Comparison of ENCODE assay signal across 15 cellular contexts in genomic region chr17:73101031-73101430, GRCh38. TPM values are rescaled to one million over a fixed set of nuclear protein-coding genes. Genes with fewer than 3 reads are reported as not detected.
A peak's percentile ranks its signal among the peaks of the same experiment; 100 is the strongest.
DNase-seq lines count a peak whose midpoint lies in the region; ATAC-seq and TF ChIP-seq lines count a peak whose summit lies in the region.
"Had no signal": no experiment of that assay in that cellular context is flagged by ENCODE, and none has a peak within 500 bp of the region (broad histone marks: within the 10 kb centered on the region; RNA-seq: fewer than 3 reads in every experiment).

No MANE protein-coding gene starts in this region.

- H3K4me3 ChIP-seq in MG63 (no peak overlapping the region), NB4 (ENCODE audit: low read depth, low read length) (no peak overlapping the region)
- H3K4me3 ChIP-seq: A549, BLaER1 had no signal

- no peak for TF ChIP-seq POLR2A in NB4 (IDR thresholded peaks at IDR 0.05; ENCODE audit: extremely low read depth, insufficient read length)

- no peaks in the 10 kb centered on the region for H3K27me3 ChIP-seq in MG63

- H3K36me3 ChIP-seq in MG63 = no peaks in the 10 kb centered on the region
- H3K36me3 ChIP-seq: BLaER1 had no signal

- DNase-seq in GF-D8 (lab: John Stamatoyannopoulos, UW) (peak; percentile 49), MG63 (peak; percentile 34), NB4 (ENCODE audit: low read depth) (peak; percentile 58), mesenteric fat pad (ENCODE audit: low spot score) (peak; percentile 35), AG20443 (ENCODE audit: low spot score) (no peak)
- DNase-seq: AML-193; Caco-2; CD8-positive, alpha-beta memory T cell; DND-41; HCEC 1CT; HFFc6 had no signal

- no peak for TF ChIP-seq CTCF in NB4 (IDR thresholded peaks at IDR 0.05; ENCODE audit: low read depth, low read length)

- ATAC-seq in HG03139 (IDR thresholded peaks at IDR 0.05; ENCODE audit: unreplicated experiment) = no peak
- ATAC-seq in HG02623 (IDR thresholded peaks at IDR 0.05; ENCODE audit: unreplicated experiment) = no peak
- ATAC-seq: A549 had no signal

- H3K9me3 ChIP-seq in MG63 = peaks cover 5% of the 10 kb centered on the region; the same call in 1 of the 2 replicates
- H3K9me3 ChIP-seq: BLaER1, Caco-2 had no signal

RNA-seq across cellular contexts. Expression of gene SLC39A11, which starts 8.5 kb away (rescaled TPM):
- total RNA-seq in MG63 (2014; rRNA removed; shearing (Covaris generic); ENCODE audit: low replicate concordance) = 9.4 and 13.7 TPM in 2 replicates
- 36.2 TPM for total RNA-seq in mesenteric fat pad
